ENCODE assay signal across 10 cellular contexts in the genomic region with DNA sequence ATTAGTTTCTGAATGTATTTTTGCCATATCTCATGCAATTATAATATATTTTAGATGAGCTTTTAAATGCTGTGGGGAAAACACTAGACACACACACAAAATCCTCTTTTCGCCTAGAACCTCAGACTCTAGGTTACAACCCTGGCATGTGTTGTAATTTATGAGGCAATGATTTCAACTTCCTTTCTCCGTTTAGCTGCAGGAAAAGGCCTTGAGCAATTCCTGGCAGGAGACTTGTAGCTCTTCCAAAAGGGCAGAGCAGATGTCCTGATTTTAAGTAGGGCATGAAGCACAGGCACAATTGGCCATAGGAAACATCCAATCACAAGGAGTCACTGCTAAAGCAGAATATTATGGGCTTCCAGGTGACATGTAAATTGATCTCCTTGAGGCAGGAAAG.
A peak's percentile ranks its signal among the peaks of the same experiment; 100 is the strongest.
DNase-seq lines count a peak whose midpoint lies in the region; ATAC-seq and TF ChIP-seq lines count a peak whose summit lies in the region.
"Had no signal": no experiment of that assay in that cellular context is flagged by ENCODE, and none has a peak within 500 bp of the region (broad histone marks: within the 10 kb centered on the region; RNA-seq: fewer than 3 reads in every experiment).

No MANE protein-coding gene starts in this region.

- no peak for TF ChIP-seq POLR2A in sigmoid colon (IDR thresholded peaks at IDR 0.05)

- H3K4me1 ChIP-seq in sigmoid colon, result peaks cover 0 to 14% (median 12%) of the 10 kb centered on the region in 4 donors

- peak; percentile 79 for DNase-seq in H4 (ENCODE audit: low spot score)
- DNase-seq in NOMO-1 treated with dmso at 0.1 percent for 144 hours (lab: John Stamatoyannopoulos, UW; ENCODE audit: unreplicated experiment), result peak; percentile 58
- peak; percentile 26 for DNase-seq in globus pallidus (ENCODE audit: low spot score)
- peak; percentile 68 for DNase-seq in sigmoid colon
- no peak for DNase-seq in GM10248 (ENCODE audit: extremely low spot score)
- no peak for DNase-seq in posterior cingulate gyrus
- DNase-seq: activated CD4-positive, alpha-beta T cell treated with anti-CD3 and anti-CD28 coated beads, Interleukin-2, amount 50 U/mL, for 1 hour had no signal

- no peak for ATAC-seq in GM19463 (IDR thresholded peaks at IDR 0.05; ENCODE audit: unreplicated experiment)
- ATAC-seq in HG03354 (IDR thresholded peaks at IDR 0.05; ENCODE audit: poor library complexity, severe bottlenecking, unreplicated experiment), result no peak
- ATAC-seq: foreskin keratinocyte had no signal

- no peak overlapping the region for H3K4me3 ChIP-seq in sigmoid colon

- no peaks in the 10 kb centered on the region for H3K36me3 ChIP-seq in sigmoid colon

- H3K27ac ChIP-seq in sigmoid colon, result peak overlapping the region in 2 of 4 donors; percentile 7 to 27
- H3K27ac ChIP-seq: foreskin keratinocyte had no signal

- TF ChIP-seq CTCF in sigmoid colon (IDR thresholded peaks at IDR 0.05), result no peak
- TF ChIP-seq CTCF in GM10248 (IDR thresholded peaks at IDR 0.05; ENCODE audit: control extremely low read depth, extremely low read depth, low read depth, missing control alignments), result no peak

- CTCF ChIA-PET in GM10248 (lab: Yijun Ruan, JAX), result interaction anchor here (1.1 kb wide), 1 partner anchor 8 kb away, joined by 4 read pairs; no protein-coding TSS in a partner anchor

- no peaks in the 10 kb centered on the region for H3K9me3 ChIP-seq in sigmoid colon

- no peak for TF ChIP-seq EP300 in sigmoid colon (IDR thresholded peaks at IDR 0.05)

- no peaks in the 10 kb centered on the region for H3K27me3 ChIP-seq in sigmoid colon
- H3K27me3 ChIP-seq: foreskin keratinocyte had no signal

- POLR2A ChIA-PET in GM10248 (lab: Yijun Ruan, JAX), result no interaction called here

- 19 to 35% methylated on average over 2 of the region's 2 CpGs for WGBS in sigmoid colon, 2 donors

- intact Hi-C loops in sigmoid colon (cut with DNase I), result no loop called here
- intact Hi-C loops in posterior cingulate gyrus (cut with DNase I), result no loop called here

Comparison
In these comparisons a context has a peak if more than half of its experiments do, and no peak if none do; other contexts are left out.
1. DNase-seq: peak in H4 (single experiment), NOMO-1 treated with dmso at 0.1 percent for 144 hours (single experiment), globus pallidus (single experiment) and sigmoid colon (single experiment); none in GM10248 (single experiment) and posterior cingulate gyrus (0 of 10).